ENCODE assay signal across 8 cellular contexts in genomic region chrX:109830704-109831206, GRCh38.
DNase-seq lines count a peak whose midpoint lies in the region; ATAC-seq and TF ChIP-seq lines count a peak whose summit lies in the region.

No MANE protein-coding gene starts in this region.

- DNase-seq in Caki2 (ENCODE audit: low read depth) (peak; percentile 80), fibroblast of pulmonary artery (ENCODE audit: low read depth) (peak; percentile 66), T-helper 2 cell (no peak), DMS79 (lab: John Stamatoyannopoulos, UW) (no peak)
- DNase-seq in activated CD4-positive, CD25-positive, alpha-beta regulatory T cell (lab: John Stamatoyannopoulos, UW) = no peak

- in situ Hi-C loops in Caki2 (cut with HindIII; ENCODE audit: low pct_unique_long_range_greater_than_20kb, low sequenced_read_pairs) = no loop called here

- peak; percentile 79 for ATAC-seq in GM21447 (IDR thresholded peaks at IDR 0.05; ENCODE audit: unreplicated experiment)
- ATAC-seq in HG03520 (IDR thresholded peaks at IDR 0.05; ENCODE audit: unreplicated experiment) = peak; percentile 57
- no peak for ATAC-seq in esophagus mucosa

- no peak for TF ChIP-seq CTCF in fibroblast of pulmonary artery (IDR thresholded peaks at IDR 0.05; ENCODE audit: low read length, missing control alignments)

- no peak overlapping the region for H3K4me3 ChIP-seq in fibroblast of pulmonary artery (replicated peaks; ENCODE audit: low read depth, low read length)

Comparison
In these comparisons a context has a peak if more than half of its experiments do, and no peak if none do; other contexts are left out.
1. DNase-seq: peak in Caki2 (single experiment) and fibroblast of pulmonary artery (single experiment); none in T-helper 2 cell (0 of 5), activated CD4-positive, CD25-positive, alpha-beta regulatory T cell (0 of 4) and DMS79 (single experiment).